ENCODE assay signal across 34 cellular contexts in genomic region chr20:31237763-31238162, GRCh38. TPM values are rescaled to one million over a fixed set of nuclear protein-coding genes. Genes with fewer than 3 reads are reported as not detected.
"Had no signal": no experiment of that assay in that cellular context is flagged by ENCODE, and none has a peak within 500 bp of the region (broad histone marks: within the 10 kb centered on the region; RNA-seq: fewer than 3 reads in every experiment).

No MANE protein-coding gene starts in this region.

- DNase-seq: activated B cell treated with CpG ODN at 0.5 μM for 24 hours; activated CD4-positive, alpha-beta memory T cell treated with anti-CD3 and anti-CD28 coated beads, Interleukin-2, amount 10 ng/mL, durations not matched to agents 7 days and 5 days; activated CD4-positive, alpha-beta T cell treated with anti-CD3 and anti-CD28 coated beads for 1 hour; activated CD4-positive, alpha-beta T cell treated with anti-CD3 and anti-CD28 coated beads for 36 hours; activated CD4-positive, alpha-beta T cell treated with anti-CD3 and anti-CD28 coated beads for 48 hours; activated CD4-positive, alpha-beta T cell treated with anti-CD3 and anti-CD28 coated beads, Interleukin-2, amount 10 ng/mL, durations not matched to agents 7 days and 5 days; activated CD4-positive, alpha-beta T cell treated with anti-CD3 and anti-CD28 coated beads, Interleukin-2, amount 50 U/mL, for 48 hours; activated CD8-positive, alpha-beta memory T cell treated with anti-CD3 and anti-CD28 coated beads for 24 hours; activated CD8-positive, alpha-beta memory T cell treated with anti-CD3 and anti-CD28 coated beads, Interleukin-2, amount 10 ng/mL, durations not matched to agents 7 days and 5 days; activated CD8-positive, alpha-beta memory T cell treated with anti-CD3 and anti-CD28 coated beads, Interleukin-2, amount 50 U/mL, for 48 hours; activated CD8-positive, alpha-beta T cell treated with anti-CD3 and anti-CD28 coated beads, Interleukin-2, amount 10 ng/mL, durations not matched to agents 7 days and 5 days; activated effector memory CD4-positive, alpha-beta T cell treated with Interleukin-2 at 50 U/mL for 16 hours; activated gamma-delta T cell; activated naive CD4-positive, alpha-beta T cell treated with anti-CD3 and anti-CD28 coated beads, Interleukin-2, amount 10 ng/mL, durations not matched to agents 7 days and 5 days; activated naive CD4-positive, alpha-beta T cell treated with Interleukin-2 at 50 U/mL for 16 hours; activated naive CD8-positive, alpha-beta T cell treated with anti-CD3 and anti-CD28 coated beads, Interleukin-2, amount 10 ng/mL, durations not matched to agents 7 days and 5 days; activated naive CD8-positive, alpha-beta T cell treated with anti-CD3 and anti-CD28 coated beads, Interleukin-2, amount 50 U/mL, for 24 hours; activated T-cell treated with anti-CD3 and anti-CD28 coated beads, Interleukin-2, amount 50 U/mL, for 24 hours; activated T-cell treated with anti-CD3 and anti-CD28 coated beads, Interleukin-2, amount 50 U/mL, for 48 hours; amygdala; anterior cingulate cortex; caudate nucleus; cerebellar nuclear complex; T-helper 1 cell; T-helper 2 cell; T-helper 9 cell had no signal

- H3K27me3 ChIP-seq: ascending aorta, cardiac muscle cell had no signal

- H3K27ac ChIP-seq: ascending aorta, cardiac muscle cell, VCaP had no signal

- H3K4me1 ChIP-seq: ascending aorta had no signal

- FAIRE-seq: bronchial epithelial cell, TTC549 had no signal

- ATAC-seq: activated CD4-positive, alpha-beta T cell treated with anti-CD3 and anti-CD28 coated beads for 36 hours; activated CD8-positive, alpha-beta memory T cell treated with anti-CD3 and anti-CD28 coated beads, Interleukin-2, amount 10 ng/mL, durations not matched to agents 7 days and 5 days; activated CD8-positive, alpha-beta T cell treated with anti-CD3 and anti-CD28 coated beads, Interleukin-2, amount 10 ng/mL, durations not matched to agents 7 days and 5 days; activated naive CD8-positive, alpha-beta T cell treated with anti-CD3 and anti-CD28 coated beads, Interleukin-2, amount 50 U/mL, for 24 hours had no signal

- H3K4me3 ChIP-seq: ascending aorta, cardiac muscle cell had no signal

- H3K36me3 ChIP-seq: ascending aorta, cardiac muscle cell had no signal

RNA-seq across cellular contexts. Expression of gene DEFB115, which starts 19.7 kb away (rescaled TPM):
- total RNA-seq: activated B cell treated with CpG ODN at 0.5 μM for 24 hours; activated CD4-positive, alpha-beta memory T cell treated with anti-CD3 and anti-CD28 coated beads, Interleukin-2, amount 10 ng/mL, durations not matched to agents 7 days and 5 days; activated CD4-positive, alpha-beta T cell treated with anti-CD3 and anti-CD28 coated beads for 36 hours; activated CD4-positive, alpha-beta T cell treated with anti-CD3 and anti-CD28 coated beads, Interleukin-2, amount 10 ng/mL, durations not matched to agents 7 days and 5 days; activated CD8-positive, alpha-beta memory T cell treated with anti-CD3 and anti-CD28 coated beads, Interleukin-2, amount 10 ng/mL, durations not matched to agents 7 days and 5 days; activated CD8-positive, alpha-beta T cell treated with anti-CD3 and anti-CD28 coated beads, Interleukin-2, amount 10 ng/mL, durations not matched to agents 7 days and 5 days; activated naive CD8-positive, alpha-beta T cell treated with anti-CD3 and anti-CD28 coated beads, Interleukin-2, amount 10 ng/mL, durations not matched to agents 7 days and 5 days; activated T-helper 2 cell treated with anti-CD3 and anti-CD28 coated beads, Interferon-gamma antibody, Interleukin-2, Interleukin-4, amounts not matched to agents 10 μg/mL and 5 μg/mL and 100 μg/mL, durations not matched to agents 14 hours and 24 hours and 36 hours; ascending aorta; bronchial epithelial cell; cardiac muscle cell; chondrocyte had no signal
- polyA plus RNA-seq: adipose tissue, cardiac muscle cell had no signal
